ENCODE assay signal across 17 cellular contexts in genomic region chr11:32436751-32437405, GRCh38. TPM values are rescaled to one million over a fixed set of nuclear protein-coding genes. Genes with fewer than 3 reads are reported as not detected.
DNase-seq lines count a peak whose midpoint lies in the region; ATAC-seq and TF ChIP-seq lines count a peak whose summit lies in the region.
"Had no signal": no experiment of that assay in that cellular context is flagged by ENCODE, and none has a peak within 500 bp of the region (broad histone marks: within the 10 kb centered on the region; RNA-seq: fewer than 3 reads in every experiment).

No MANE protein-coding gene starts in this region.

- no peaks in the 10 kb centered on the region for H4K20me1 ChIP-seq in H9 (ENCODE audit: control insufficient read depth, insufficient read depth, insufficient read length)

- no peak overlapping the region for H3K56ac ChIP-seq in H9 (ENCODE audit: insufficient read length, low read depth, low read length)

- H3K9me3 Mint-ChIP-seq in H9: peaks cover 2 to 13% of the 10 kb centered on the region in 2 experiments; a peak in 3 of 5 replicates
- H3K9me3 Mint-ChIP-seq: memory B cell had no signal

- H3K4ac ChIP-seq in H9 (ENCODE audit: low read depth, low read length): no peak overlapping the region

- no peaks in the 10 kb centered on the region for H3K36me3 Mint-ChIP-seq in H9 (ENCODE audit: insufficient read depth in 1 of 3, low read depth in 3 of 3)
- H3K36me3 Mint-ChIP-seq: memory B cell had no signal

- H3K9ac ChIP-seq in H9 (ENCODE audit: extremely low read depth, insufficient read length, low read length): no peak overlapping the region

- no peak overlapping the region for H4K5ac ChIP-seq in H9 (ENCODE audit: insufficient read length, low read depth, low read length)

- no peak overlapping the region for H3K27ac Mint-ChIP-seq in H9
- H3K27ac Mint-ChIP-seq: memory B cell had no signal

- peak overlapping the region; percentile 79 for H3K4me2 ChIP-seq in H9 (ENCODE audit: insufficient read depth, insufficient read length, low read length)

- H3K4me3 Mint-ChIP-seq in H9: peak overlapping the region; percentile 45 to 81
- H3K4me3 Mint-ChIP-seq: memory B cell had no signal

- H3K23me2 ChIP-seq in H9 (ENCODE audit: insufficient read length, low read depth, low read length, poor library complexity, severe bottlenecking): peaks cover 9% of the 10 kb centered on the region

- no peak for TF ChIP-seq POLR2A in ovary (IDR thresholded peaks at IDR 0.05)

- H3K79me2 ChIP-seq in H9 (ENCODE audit: insufficient read depth, low read length): no peaks in the 10 kb centered on the region

- H3K23ac ChIP-seq in H9 (ENCODE audit: insufficient read length, low read depth, low read length): no peak overlapping the region

- no peak overlapping the region for H2BK120ac ChIP-seq in H9 (ENCODE audit: low read depth, low read length, poor library complexity, severe bottlenecking)

- TF ChIP-seq CTCF in H9 (conservative IDR thresholded peaks at IDR 0.05) (no peak), ovary (IDR thresholded peaks at IDR 0.05) (no peak)

- peaks cover 5% of the 10 kb centered on the region; the same call in 1 of the 2 replicates for H3K4me1 ChIP-seq in H9 (ENCODE audit: insufficient read depth, low read length)
- peaks cover 4% of the 10 kb centered on the region for H3K4me1 ChIP-seq in ovary (ENCODE audit: insufficient read depth)

- TF ChIP-seq EP300 in ovary (IDR thresholded peaks at IDR 0.05): no peak

- peak overlapping the region; percentile 87 for H3K4me3 ChIP-seq in ovary

- H2BK15ac ChIP-seq in H9 (ENCODE audit: low read depth, low read length): no peak overlapping the region

- no peak overlapping the region for H2AFZ ChIP-seq in H9 (ENCODE audit: low read length)

- intact Hi-C loops in ovary (cut with DNase I): loop anchor here (2.0 to 10.0 kb wide), 5 partner anchors 54 to 178 kb away; partner anchors contain the start of gene EIF3M (in 4 of the 4)

- no peak overlapping the region for H3T11ph ChIP-seq in H9 (ENCODE audit: low read length)

- no peaks in the 10 kb centered on the region for H3K36me3 ChIP-seq in ovary

- no peak overlapping the region for H2AK5ac ChIP-seq in H9 (ENCODE audit: insufficient read length, low read length)

- H3K79me1 ChIP-seq in H9 (ENCODE audit: insufficient read depth, low read depth, low read length, poor library complexity, severe bottlenecking): no peaks in the 10 kb centered on the region

- peaks cover 98% of the 10 kb centered on the region for H3K27me3 Mint-ChIP-seq in H9 (ENCODE audit: low read depth)

- no peak overlapping the region for H4K91ac ChIP-seq in H9 (ENCODE audit: insufficient read length, low read depth, low read length)

- no peak overlapping the region for H2BK20ac ChIP-seq in H9 (ENCODE audit: low read depth, low read length, poor library complexity, severe bottlenecking)

- H3K27ac ChIP-seq in H9 (ENCODE audit: insufficient read length, low read depth, low read length) (no peak overlapping the region), ovary (peak overlapping the region; percentile 89 to 94)

- H3K9me3 ChIP-seq in H9 (ENCODE audit: control insufficient read depth, low read depth, low read length) (no peaks in the 10 kb centered on the region), ovary (no peaks in the 10 kb centered on the region)

- WGBS in H9 (ENCODE audit: extremely low coverage, insufficient read length, low lambda C conversion rate): no CpG with 5 or more reads among the region's 40 CpGs
- 3 to 7% (median 5%) methylated on average over 40 of the region's 40 CpGs for WGBS in ovary, 3 donors

- H2BK12ac ChIP-seq in H9 (ENCODE audit: insufficient read length, low read depth, low read length): no peak overlapping the region

- no peak overlapping the region for H3K18ac ChIP-seq in H9 (ENCODE audit: insufficient read length, low read depth, low read length)

- ATAC-seq in GM19324 (IDR thresholded peaks at IDR 0.05; ENCODE audit: low FRiP score, unreplicated experiment) (no peak), HG02759 (IDR thresholded peaks at IDR 0.05; ENCODE audit: unreplicated experiment) (no peak)

- H4K8ac ChIP-seq in H9 (replicated peaks; ENCODE audit: insufficient read length, low read depth, low read length): no peak overlapping the region

- peaks cover 92% of the 10 kb centered on the region for H3K27me3 ChIP-seq in H9 (ENCODE audit: insufficient read depth, low read length)
- no peaks in the 10 kb centered on the region for H3K27me3 ChIP-seq in ovary

- H3K14ac ChIP-seq in H9 (ENCODE audit: insufficient read depth, low read length): no peak overlapping the region

- peaks cover 38 to 45% of the 10 kb centered on the region in 2 experiments for H3K4me1 Mint-ChIP-seq in H9

- no peak overlapping the region for H2BK5ac ChIP-seq in H9 (ENCODE audit: insufficient read length, low read length)

- peak; percentile 18 for DNase-seq in activated CD4-positive, alpha-beta T cell treated with anti-CD3 and anti-CD28 coated beads for 48 hours
- no peak for DNase-seq in activated CD4-positive, alpha-beta T cell treated with anti-CD3 and anti-CD28 coated beads, Interleukin-2, amount 50 U/mL, for 1 hour
- DNase-seq in H9: no peak
- peak; percentile 50 for DNase-seq in ecto neural progenitor cell (ENCODE audit: low spot score)
- peak; percentile 43 to 68 (median 53) for DNase-seq in ovary
- no peak for DNase-seq in anterior cingulate cortex (lab: John Stamatoyannopoulos, UW)
- DNase-seq: IMR-90, NCI-H524 treated with DMSO at 0.1 percent for 48 hours, nucleus accumbens, small intestine had no signal

RNA-seq across cellular contexts. Expression of gene WT1, which starts 1.5 kb away (rescaled TPM):
- 0.15 and 0.20 TPM in 2 replicates for total RNA-seq in H9 (2021)
- total RNA-seq in ovary: 100 to 1,000 TPM in 2 of 7 donors, 10 to 100 TPM in 5; 33.1 to 171 (median 77.2) TPM
- 10 to 100 TPM; 28.2 to 56.0 TPM for polyA plus RNA-seq in ovary
- total RNA-seq: cerebellum, IMR-90, temporal lobe had no signal
- polyA plus RNA-seq: AG04450, esophagus, IMR-90, small intestine had no signal

Comparison
In these comparisons a context has a peak if more than half of its experiments do, and no peak if none do; other contexts are left out.
1. DNase-seq: peak in activated CD4-positive, alpha-beta T cell treated with anti-CD3 and anti-CD28 coated beads for 48 hours (single experiment), ecto neural progenitor cell (single experiment) and ovary (5 of 5); none in activated CD4-positive, alpha-beta T cell treated with anti-CD3 and anti-CD28 coated beads, Interleukin-2, amount 50 U/mL, for 1 hour (single experiment), H9 (single experiment) and anterior cingulate cortex (0 of 58).
2. RNA of gene WT1, which starts 1.5 kb away (total RNA-seq): 33.1 to 171 TPM in ovary; 0.15 to 0.20 TPM in H9; every median in the first group is over 10 times any median in the second.